ENCODE assay signal across 27 cellular contexts in the genomic region with DNA sequence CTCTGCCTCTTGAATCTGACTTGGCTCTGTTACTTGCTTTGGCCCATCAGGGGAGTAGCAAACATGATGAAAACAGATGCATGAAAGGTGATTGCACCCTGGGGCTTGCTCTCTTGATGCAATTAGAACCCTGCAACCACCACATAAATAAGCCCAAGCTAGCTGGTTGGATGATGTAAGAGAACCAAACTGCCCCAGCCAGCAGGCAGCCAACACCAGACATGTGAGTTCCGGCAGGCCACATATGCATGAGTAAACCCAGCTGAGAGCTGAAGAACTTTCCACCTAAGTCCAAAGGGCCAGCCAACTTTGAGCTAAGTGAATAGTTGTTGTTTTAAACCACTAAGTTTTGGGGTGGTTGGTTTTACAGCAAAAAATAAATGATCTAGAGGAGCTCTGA.
DNase-seq lines count a peak whose midpoint lies in the region; ATAC-seq and TF ChIP-seq lines count a peak whose summit lies in the region.
"Had no signal": no experiment of that assay in that cellular context is flagged by ENCODE, and none has a peak within 500 bp of the region (broad histone marks: within the 10 kb centered on the region; RNA-seq: fewer than 3 reads in every experiment).

No MANE protein-coding gene starts in this region.

- H4K20me1 ChIP-seq in GM23338 (replicated peaks; ENCODE audit: insufficient read depth): no peaks in the 10 kb centered on the region

- H3K4me2 ChIP-seq in GM23338: peak overlapping the region; percentile 57; the same call in 1 of the 2 replicates
- H3K4me2 ChIP-seq: SK-N-SH had no signal

- DNase-seq in AG20443 (ENCODE audit: low spot score) (peak; percentile 19), GM23338 (ENCODE audit: low spot score) (no peak), astrocyte of the cerebellum (ENCODE audit: low read depth) (peak; percentile 43), iris pigment epithelial cell (ENCODE audit: low read depth) (peak; percentile 43), mesenteric fat pad (ENCODE audit: low spot score) (no peak)
- no peak for DNase-seq in stimulated activated effector memory CD8-positive, alpha-beta T cell treated with anti-CD3 and anti-CD28 coated beads, Interleukin-12 subunit alpha, Interleukin-12 subunit beta, amount 100 ng/mL, for 72 hours (ENCODE audit: low spot score in 2 of 2)
- no peak for DNase-seq in activated T-cell treated with anti-CD3 and anti-CD28 coated beads, Interleukin-2, amount 50 U/mL, for 24 hours
- DNase-seq: activated CD4-positive, alpha-beta T cell treated with anti-CD3 and anti-CD28 coated beads, Interleukin-2, amount 10 ng/mL, durations not matched to agents 7 days and 5 days; aorta; dorsolateral prefrontal cortex; foreskin keratinocyte; left lung; MM.1S; natural killer cell; NCI-H1436; NCI-H524 treated with DMSO at 0.1 percent for 48 hours; SK-N-SH; stimulated activated CD4-positive, alpha-beta T cell treated with anti-CD3 and anti-CD28 coated beads, Interleukin-4, amount 100 ng/mL, for 24 hours; stimulated activated naive CD4-positive, alpha-beta T cell; T-helper 2 cell had no signal

- peaks cover 2% of the 10 kb centered on the region for H3K27me3 Mint-ChIP-seq in GM23338 (ENCODE audit: insufficient read depth, low read depth, poor library complexity)
- H3K27me3 Mint-ChIP-seq in activated T-cell treated with anti-CD3 and anti-CD28 coated beads, Interleukin-2, amount 50 U/mL, for 24 hours: no peaks in the 10 kb centered on the region
- H3K27me3 Mint-ChIP-seq: activated CD4-positive, alpha-beta T cell treated with anti-CD3 and anti-CD28 coated beads, Interleukin-2, amount 10 ng/mL, durations not matched to agents 7 days and 5 days; activated naive CD4-positive, alpha-beta T cell treated with anti-CD3 and anti-CD28 coated beads, Interleukin-2, amount 50 U/mL, for 24 hours; central memory CD8-positive, alpha-beta T cell had no signal

- ATAC-seq in GM23338 (peak; percentile 42; the same call in 2 of the 3 replicates), HG02870 (IDR thresholded peaks at IDR 0.05; ENCODE audit: unreplicated experiment) (no peak)
- ATAC-seq in stimulated activated effector memory CD8-positive, alpha-beta T cell treated with anti-CD3 and anti-CD28 coated beads, Interleukin-12 subunit alpha, Interleukin-12 subunit beta, amount 100 ng/mL, for 72 hours: no peak
- ATAC-seq: K562, left lung, natural killer cell had no signal

- peak overlapping the region; percentile 25; the same call in 1 of the 2 replicates for H3K27ac Mint-ChIP-seq in GM23338
- H3K27ac Mint-ChIP-seq in stimulated activated effector memory CD8-positive, alpha-beta T cell treated with anti-CD3 and anti-CD28 coated beads, Interleukin-12 subunit alpha, Interleukin-12 subunit beta, amount 100 ng/mL, for 72 hours: no peak overlapping the region
- H3K27ac Mint-ChIP-seq in activated T-cell treated with anti-CD3 and anti-CD28 coated beads, Interleukin-2, amount 50 U/mL, for 24 hours: no peak overlapping the region
- H3K27ac Mint-ChIP-seq: activated CD4-positive, alpha-beta T cell treated with anti-CD3 and anti-CD28 coated beads, Interleukin-2, amount 10 ng/mL, durations not matched to agents 7 days and 5 days; activated naive CD4-positive, alpha-beta T cell treated with anti-CD3 and anti-CD28 coated beads, Interleukin-2, amount 50 U/mL, for 24 hours; mesothelial cell of epicardium; natural killer cell had no signal

- in situ Hi-C loops in astrocyte of the cerebellum (cut with HindIII; ENCODE audit: low sequenced_read_pairs): no loop called here

- peaks cover 12% of the 10 kb centered on the region for H3K4me1 ChIP-seq in GM23338 (ENCODE audit: insufficient read depth)
- H3K4me1 ChIP-seq: foreskin keratinocyte had no signal

- H3K27ac ChIP-seq in GM23338 (ENCODE audit: low read depth): peak overlapping the region; percentile 84
- H3K27ac ChIP-seq: C4-2B, dorsolateral prefrontal cortex, foreskin keratinocyte, left lung, VCaP had no signal

- H3K36me3 ChIP-seq in GM23338 (ENCODE audit: insufficient read depth): no peaks in the 10 kb centered on the region
- H3K36me3 ChIP-seq: left lung had no signal

- H3K4me1 Mint-ChIP-seq in GM23338: peaks cover 14% of the 10 kb centered on the region
- H3K4me1 Mint-ChIP-seq in stimulated activated effector memory CD8-positive, alpha-beta T cell treated with anti-CD3 and anti-CD28 coated beads, Interleukin-12 subunit alpha, Interleukin-12 subunit beta, amount 100 ng/mL, for 72 hours: peaks cover 10% of the 10 kb centered on the region
- H3K4me1 Mint-ChIP-seq in activated T-cell treated with anti-CD3 and anti-CD28 coated beads, Interleukin-2, amount 50 U/mL, for 24 hours (ENCODE audit: low read depth): peaks cover 12% of the 10 kb centered on the region
- H3K4me1 Mint-ChIP-seq: central memory CD8-positive, alpha-beta T cell; mesothelial cell of epicardium had no signal

- no peaks in the 10 kb centered on the region for H3K36me3 Mint-ChIP-seq in GM23338 (ENCODE audit: low read depth)
- no peaks in the 10 kb centered on the region for H3K36me3 Mint-ChIP-seq in stimulated activated effector memory CD8-positive, alpha-beta T cell treated with anti-CD3 and anti-CD28 coated beads, Interleukin-12 subunit alpha, Interleukin-12 subunit beta, amount 100 ng/mL, for 72 hours
- H3K36me3 Mint-ChIP-seq in activated T-cell treated with anti-CD3 and anti-CD28 coated beads, Interleukin-2, amount 50 U/mL, for 24 hours (ENCODE audit: low read depth): peaks cover 20% of the 10 kb centered on the region
- H3K36me3 Mint-ChIP-seq: mesothelial cell of epicardium, natural killer cell had no signal

- no peaks in the 10 kb centered on the region for H3K27me3 ChIP-seq in GM23338 (ENCODE audit: insufficient read depth)
- H3K27me3 ChIP-seq: dorsolateral prefrontal cortex, foreskin keratinocyte, left lung had no signal

- no peaks in the 10 kb centered on the region for H3F3A ChIP-seq in GM23338 (replicated peaks; ENCODE audit: low read depth)

- no peak for TF ChIP-seq CTCF in GM23338 (conservative IDR thresholded peaks at IDR 0.05; ENCODE audit: low read depth in 2 of 2)
- no peak for TF ChIP-seq CTCF in astrocyte of the cerebellum (IDR thresholded peaks at IDR 0.05; ENCODE audit: low read depth, low read length, missing control alignments)

- H2AFZ ChIP-seq in GM23338: no peak overlapping the region

- 0 out of 2 replicates have a peak, but pooled peaks cover 6% of the 10 kb centered on the region for H3K9me2 ChIP-seq in GM23338 (ENCODE audit: insufficient read depth)
- H3K9me2 ChIP-seq: SK-N-SH had no signal

- H3K4me3 ChIP-seq in GM23338: no peak overlapping the region
- no peak overlapping the region for H3K4me3 ChIP-seq in astrocyte of the cerebellum (ENCODE audit: low read depth, low read length)
- H3K4me3 ChIP-seq: dorsolateral prefrontal cortex, K562, left lung had no signal

- no peaks in the 10 kb centered on the region for H3K79me2 ChIP-seq in GM23338 (replicated peaks; ENCODE audit: insufficient read depth)

- H3K9me3 Mint-ChIP-seq in GM23338: no peaks in the 10 kb centered on the region
- no peaks in the 10 kb centered on the region for H3K9me3 Mint-ChIP-seq in stimulated activated effector memory CD8-positive, alpha-beta T cell treated with anti-CD3 and anti-CD28 coated beads, Interleukin-12 subunit alpha, Interleukin-12 subunit beta, amount 100 ng/mL, for 72 hours
- no peaks in the 10 kb centered on the region for H3K9me3 Mint-ChIP-seq in activated T-cell treated with anti-CD3 and anti-CD28 coated beads, Interleukin-2, amount 50 U/mL, for 24 hours
- H3K9me3 Mint-ChIP-seq: activated CD4-positive, alpha-beta T cell treated with anti-CD3 and anti-CD28 coated beads, Interleukin-2, amount 10 ng/mL, durations not matched to agents 7 days and 5 days; activated naive CD4-positive, alpha-beta T cell treated with anti-CD3 and anti-CD28 coated beads, Interleukin-2, amount 50 U/mL, for 24 hours; central memory CD8-positive, alpha-beta T cell; mesothelial cell of epicardium; natural killer cell had no signal

- no peak overlapping the region for H3K4me3 Mint-ChIP-seq in GM23338
- H3K4me3 Mint-ChIP-seq in stimulated activated effector memory CD8-positive, alpha-beta T cell treated with anti-CD3 and anti-CD28 coated beads, Interleukin-12 subunit alpha, Interleukin-12 subunit beta, amount 100 ng/mL, for 72 hours: no peak overlapping the region
- H3K4me3 Mint-ChIP-seq in activated T-cell treated with anti-CD3 and anti-CD28 coated beads, Interleukin-2, amount 50 U/mL, for 24 hours: no peak overlapping the region
- H3K4me3 Mint-ChIP-seq: activated CD4-positive, alpha-beta T cell treated with anti-CD3 and anti-CD28 coated beads, Interleukin-2, amount 10 ng/mL, durations not matched to agents 7 days and 5 days; activated naive CD4-positive, alpha-beta T cell treated with anti-CD3 and anti-CD28 coated beads, Interleukin-2, amount 50 U/mL, for 24 hours; central memory CD8-positive, alpha-beta T cell; mesothelial cell of epicardium; natural killer cell had no signal

TF ChIP-seq in GM23338, 12 proteins besides CTCF, POLR2A, EP300 and RAD21:
- TF ChIP-seq CREB1 (CRISPR knock-in tag; IDR thresholded peaks at IDR 0.05; ENCODE audit: low read depth) (no peak), EZH2 (IDR thresholded peaks at IDR 0.05; ENCODE audit: low read depth, unreplicated experiment) (no peak)
- TF ChIP-seq, protein P1, sequence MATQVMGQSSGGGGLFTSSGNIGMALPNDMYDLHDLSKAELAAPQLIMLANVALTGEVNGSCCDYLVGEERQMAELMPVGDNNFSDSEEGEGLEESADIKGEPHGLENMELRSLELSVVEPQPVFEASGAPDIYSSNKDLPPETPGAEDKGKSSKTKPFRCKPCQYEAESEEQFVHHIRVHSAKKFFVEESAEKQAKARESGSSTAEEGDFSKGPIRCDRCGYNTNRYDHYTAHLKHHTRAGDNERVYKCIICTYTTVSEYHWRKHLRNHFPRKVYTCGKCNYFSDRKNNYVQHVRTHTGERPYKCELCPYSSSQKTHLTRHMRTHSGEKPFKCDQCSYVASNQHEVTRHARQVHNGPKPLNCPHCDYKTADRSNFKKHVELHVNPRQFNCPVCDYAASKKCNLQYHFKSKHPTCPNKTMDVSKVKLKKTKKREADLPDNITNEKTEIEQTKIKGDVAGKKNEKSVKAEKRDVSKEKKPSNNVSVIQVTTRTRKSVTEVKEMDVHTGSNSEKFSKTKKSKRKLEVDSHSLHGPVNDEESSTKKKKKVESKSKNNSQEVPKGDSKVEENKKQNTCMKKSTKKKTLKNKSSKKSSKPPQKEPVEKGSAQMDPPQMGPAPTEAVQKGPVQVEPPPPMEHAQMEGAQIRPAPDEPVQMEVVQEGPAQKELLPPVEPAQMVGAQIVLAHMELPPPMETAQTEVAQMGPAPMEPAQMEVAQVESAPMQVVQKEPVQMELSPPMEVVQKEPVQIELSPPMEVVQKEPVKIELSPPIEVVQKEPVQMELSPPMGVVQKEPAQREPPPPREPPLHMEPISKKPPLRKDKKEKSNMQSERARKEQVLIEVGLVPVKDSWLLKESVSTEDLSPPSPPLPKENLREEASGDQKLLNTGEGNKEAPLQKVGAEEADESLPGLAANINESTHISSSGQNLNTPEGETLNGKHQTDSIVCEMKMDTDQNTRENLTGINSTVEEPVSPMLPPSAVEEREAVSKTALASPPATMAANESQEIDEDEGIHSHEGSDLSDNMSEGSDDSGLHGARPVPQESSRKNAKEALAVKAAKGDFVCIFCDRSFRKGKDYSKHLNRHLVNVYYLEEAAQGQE (IDR thresholded peaks at IDR 0.05; ENCODE audit: unreplicated experiment): no peak

Comparison
In these comparisons a context has a peak if more than half of its experiments do, and no peak if none do; other contexts are left out.
1. DNase-seq: peak in AG20443 (single experiment), astrocyte of the cerebellum (single experiment) and iris pigment epithelial cell (single experiment); none in GM23338 (single experiment), mesenteric fat pad (single experiment), stimulated activated effector memory CD8-positive, alpha-beta T cell treated with anti-CD3 and anti-CD28 coated beads, Interleukin-12 subunit alpha, Interleukin-12 subunit beta, amount 100 ng/mL, for 72 hours (0 of 2) and activated T-cell treated with anti-CD3 and anti-CD28 coated beads, Interleukin-2, amount 50 U/mL, for 24 hours (single experiment).